In genomic region chr19:55641376-55642152, GRCh38 we compare ENCODE assay signal across 8 cellular contexts. TPM values are rescaled to one million over a fixed set of nuclear protein-coding genes. Genes with fewer than 3 reads are reported as not detected.
DNase-seq lines count a peak whose midpoint lies in the region; ATAC-seq, FAIRE-seq and TF ChIP-seq lines count a peak whose summit lies in the region.

No MANE protein-coding gene starts in this region.

- peaks cover 77% of the 10 kb centered on the region for H3K36me3 Mint-ChIP-seq in stimulated activated effector memory CD8-positive, alpha-beta T cell treated with anti-CD3 and anti-CD28 coated beads, Interleukin-12 subunit alpha, Interleukin-12 subunit beta, amount 100 ng/mL, for 72 hours

- peaks cover 4 to 38% of the 10 kb centered on the region in 2 donors for H3K4me1 ChIP-seq in kidney (ENCODE audit: control insufficient read depth in 1 of 2, insufficient read depth in 1 of 2, low read depth in 1 of 2, low read length in 2 of 2)

- H3K9me3 Mint-ChIP-seq in stimulated activated effector memory CD8-positive, alpha-beta T cell treated with anti-CD3 and anti-CD28 coated beads, Interleukin-12 subunit alpha, Interleukin-12 subunit beta, amount 100 ng/mL, for 72 hours: no peaks in the 10 kb centered on the region

- H3K27ac ChIP-seq in kidney (ENCODE audit: low read depth in 2 of 2, low read length in 2 of 2): peak overlapping the region; percentile 63 to 89

- H3K9me3 ChIP-seq in kidney (ENCODE audit: control insufficient read depth in 1 of 2, low read length in 2 of 2): no peaks in the 10 kb centered on the region

- H3K4me3 ChIP-seq in kidney (ENCODE audit: low read length in 2 of 2): peak overlapping the region; percentile 79 to 84

- peak overlapping the region; percentile 98 for H3K27ac Mint-ChIP-seq in stimulated activated effector memory CD8-positive, alpha-beta T cell treated with anti-CD3 and anti-CD28 coated beads, Interleukin-12 subunit alpha, Interleukin-12 subunit beta, amount 100 ng/mL, for 72 hours

- no peak for TF ChIP-seq CTCF in kidney (IDR thresholded peaks at IDR 0.05; ENCODE audit: borderline replicate concordance, extremely low read depth, insufficient read depth)

- no peaks in the 10 kb centered on the region for H3K36me3 ChIP-seq in kidney (ENCODE audit: control insufficient read depth in 1 of 2, insufficient read depth in 2 of 2, low read length in 2 of 2)

- peak overlapping the region; percentile 92 for H3K4me3 Mint-ChIP-seq in stimulated activated effector memory CD8-positive, alpha-beta T cell treated with anti-CD3 and anti-CD28 coated beads, Interleukin-12 subunit alpha, Interleukin-12 subunit beta, amount 100 ng/mL, for 72 hours

- no peak for ATAC-seq in stimulated activated effector memory CD8-positive, alpha-beta T cell treated with anti-CD3 and anti-CD28 coated beads, Interleukin-12 subunit alpha, Interleukin-12 subunit beta, amount 100 ng/mL, for 72 hours
- ATAC-seq in GM21737 (IDR thresholded peaks at IDR 0.05; ENCODE audit: unreplicated experiment): no peak

- DNase-seq in SIG-M5 treated with dmso at 0.1 percent for 504 hours (lab: John Stamatoyannopoulos, UW; ENCODE audit: unreplicated experiment) (peak; percentile 54), SIG-M5 (lab: John Stamatoyannopoulos, UW) (no peak), NCI-H2227 treated with DMSO at 0.1 percent for 48 hours (lab: John Stamatoyannopoulos, UW) (peak; percentile 65), astrocyte of the hippocampus (ENCODE audit: low read depth, low spot score) (peak; percentile 28), kidney (no peak), cortex of kidney (lab: John Stamatoyannopoulos, UW) (no peak)
- DNase-seq in stimulated activated effector memory CD8-positive, alpha-beta T cell treated with anti-CD3 and anti-CD28 coated beads, Interleukin-12 subunit alpha, Interleukin-12 subunit beta, amount 100 ng/mL, for 72 hours (ENCODE audit: low spot score in 2 of 2): peak in 1 of 2 donors; percentile 78

- H3K9ac ChIP-seq in kidney (ENCODE audit: low read length in 2 of 2): peak overlapping the region; percentile 69 to 84

- intact Hi-C loops in kidney (cut with DNase I): no loop called here

- no peak for FAIRE-seq in kidney (lab: Jason Lieb, UNC)

- H3K4me1 Mint-ChIP-seq in stimulated activated effector memory CD8-positive, alpha-beta T cell treated with anti-CD3 and anti-CD28 coated beads, Interleukin-12 subunit alpha, Interleukin-12 subunit beta, amount 100 ng/mL, for 72 hours: peaks cover 65% of the 10 kb centered on the region

RNA-seq across cellular contexts. Expression of gene ZNF580, which starts 0.8 kb away (rescaled TPM):
- total RNA-seq in kidney: 56.8 TPM
- polyA plus RNA-seq in kidney (ENCODE audit: insufficient read depth, low read depth, low replicate concordance): 47.0 TPM

RNA-seq across cellular contexts. Expression of gene ZNF581, which starts 1.9 kb away (rescaled TPM):
- 23.6 TPM for total RNA-seq in kidney
- 22.0 TPM for polyA plus RNA-seq in kidney (ENCODE audit: insufficient read depth, low read depth, low replicate concordance)

RNA-seq across cellular contexts. Expression of gene CCDC106, which starts 6.4 kb away (rescaled TPM):
- 22.7 TPM for total RNA-seq in kidney
- polyA plus RNA-seq in kidney (ENCODE audit: insufficient read depth, low read depth, low replicate concordance): 51.9 TPM

RNA-seq across cellular contexts. Expression of gene U2AF2, which starts 13.3 kb away (rescaled TPM):
- 161 TPM for total RNA-seq in kidney
- polyA plus RNA-seq in kidney (ENCODE audit: insufficient read depth, low read depth, low replicate concordance): 54.8 TPM

RNA-seq across cellular contexts. Expression of gene ZNF784, which starts 17.2 kb away (rescaled TPM):
- total RNA-seq in kidney: 9.8 TPM
- 6.6 TPM for polyA plus RNA-seq in kidney (ENCODE audit: insufficient read depth, low read depth, low replicate concordance)

Comparison
In these comparisons a context has a peak if more than half of its experiments do, and no peak if none do; other contexts are left out.
1. DNase-seq: peak in SIG-M5 treated with dmso at 0.1 percent for 504 hours (single experiment), NCI-H2227 treated with DMSO at 0.1 percent for 48 hours (single experiment) and astrocyte of the hippocampus (single experiment); none in SIG-M5 (single experiment), kidney (single experiment) and cortex of kidney (single experiment).